In the genomic region with DNA sequence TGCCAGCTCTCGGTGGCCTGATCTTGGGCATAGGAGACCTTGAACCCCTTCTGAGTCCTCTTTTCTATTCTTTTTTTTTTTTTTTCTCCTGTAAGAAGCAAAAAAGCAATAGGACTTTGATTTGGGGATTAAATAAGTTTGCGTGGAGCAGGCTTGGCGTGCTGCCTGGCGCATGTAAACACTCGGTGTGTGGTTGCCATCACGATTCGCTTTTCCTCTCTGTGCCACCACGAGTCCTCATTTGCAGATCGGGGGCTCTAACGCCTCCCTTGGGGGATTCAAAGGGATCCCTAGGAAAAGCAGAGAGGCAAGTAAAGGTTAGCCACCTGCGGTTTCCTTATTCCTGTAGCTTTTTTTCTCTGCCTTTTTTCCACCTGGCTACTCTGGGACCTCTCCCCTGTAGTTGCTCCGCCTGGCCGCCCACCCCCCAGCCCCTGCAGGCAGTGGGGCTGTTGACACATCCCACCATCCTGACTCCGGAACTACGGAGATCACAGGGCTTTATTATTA, we compare ENCODE assay signal across 8 cellular contexts. TPM values are rescaled to one million over a fixed set of nuclear protein-coding genes. Genes with fewer than 3 reads are reported as not detected.
A peak's percentile ranks its signal among the peaks of the same experiment; 100 is the strongest.
DNase-seq lines count a peak whose midpoint lies in the region; ATAC-seq and TF ChIP-seq lines count a peak whose summit lies in the region.

No MANE protein-coding gene starts in this region.

- no peak for ATAC-seq in aorta (ENCODE audit: low FRiP score)
- ATAC-seq in GM18511 (IDR thresholded peaks at IDR 0.05; ENCODE audit: unreplicated experiment): no peak

- H3K27me3 ChIP-seq in A673 (replicated peaks; ENCODE audit: insufficient read depth, low read depth, low read length, poor library complexity): no peaks in the 10 kb centered on the region
- H3K27me3 ChIP-seq in esophagus (ENCODE audit: control insufficient read depth in 1 of 2, insufficient read depth in 2 of 2, low read length in 2 of 2): no peaks in the 10 kb centered on the region
- no peaks in the 10 kb centered on the region for H3K27me3 ChIP-seq in aorta (ENCODE audit: control insufficient read depth in 1 of 2, insufficient read depth in 2 of 2, low read length in 1 of 2)

- H3K36me3 ChIP-seq in A673 (ENCODE audit: insufficient read depth, low read length, poor library complexity, severe bottlenecking) (peaks cover 64% of the 10 kb centered on the region), esophagus (ENCODE audit: control insufficient read depth in 2 of 2, insufficient read depth in 2 of 2, low read length in 1 of 2) (peaks cover 9 to 24% of the 10 kb centered on the region in 2 donors), aorta (ENCODE audit: control insufficient read depth in 1 of 2, insufficient read depth in 2 of 2, low read length in 1 of 2) (no peaks in the 10 kb centered on the region)

- DNase-seq in A673 (ENCODE audit: low spot score) (peak; percentile 44), H4 (ENCODE audit: low spot score) (peak; percentile 32), myocyte (ENCODE audit: low read depth) (peak; percentile 36), aorta (peak; percentile 66 to 80), pons (ENCODE audit: low spot score) (no peak)
- peak; percentile 18 for DNase-seq in activated CD4-positive, alpha-beta T cell treated with anti-CD3 and anti-CD28 coated beads, Interleukin-2, amount 50 U/mL, for 1 hour

- H3K4me3 ChIP-seq in A673 (ENCODE audit: low read depth, low read length, poor library complexity, severe bottlenecking) (peak overlapping the region; percentile 100), esophagus (ENCODE audit: low read depth in 1 of 2, low read length in 2 of 2) (peak overlapping the region; percentile 80 to 92), aorta (ENCODE audit: low read length in 2 of 2) (peak overlapping the region; percentile 95)

- H3K9me3 ChIP-seq in A673 (ENCODE audit: low read depth, low read length, poor library complexity, severe bottlenecking) (no peaks in the 10 kb centered on the region), esophagus (ENCODE audit: control insufficient read depth in 2 of 2, insufficient read depth in 1 of 2, low read depth in 1 of 2, low read length in 1 of 2) (no peaks in the 10 kb centered on the region), aorta (ENCODE audit: control insufficient read depth, low read length) (no peaks in the 10 kb centered on the region)

- CTCF ChIA-PET in A673 (lab: Charles Lee): interaction anchor here (0.7 kb wide), 1 partner anchor 29 kb away, joined by 6 read pairs; no protein-coding TSS in a partner anchor

- BruUV-seq in A673 (replicated peaks; lab: Mats Ljungman, UMichigan): no TSS peak

- WGBS in esophagus, 2 donors: 2% methylated on average over 15 of the region's 15 CpGs
- WGBS in aorta, 2 donors: 1 to 2% methylated on average over 15 of the region's 15 CpGs

- H3K27ac ChIP-seq in A673 (ENCODE audit: low read depth, low read length, poor library complexity, severe bottlenecking) (peak overlapping the region; percentile 96), esophagus (ENCODE audit: low read depth in 2 of 2, low read length in 1 of 2) (peak overlapping the region; percentile 94 to 95), aorta (ENCODE audit: low read depth in 1 of 2, low read length in 2 of 2) (peak overlapping the region in 1 of 2 donors; percentile 69)

- intact Hi-C loops in A673 (cut with micrococcal nuclease; ENCODE audit: unreplicated experiment): no loop called here
- intact Hi-C loops in aorta (cut with DNase I): loop anchor here (5.0 to 10.0 kb wide), 3 partner anchors 58 to 171 kb away; partner anchors contain the start of genes CATSPERD (in 1 of the 2), DUS3L (in 1 of the 2), HSD11B1L (in 1 of the 2) and LONP1 (in 1 of the 2)

- H3K4me1 ChIP-seq in A673 (ENCODE audit: insufficient read depth, low read length, poor library complexity, severe bottlenecking) (peaks cover 36% of the 10 kb centered on the region), esophagus (ENCODE audit: control insufficient read depth in 2 of 2, insufficient read depth in 2 of 2, low read length in 1 of 2) (peaks cover 5 to 14% of the 10 kb centered on the region in 2 donors), aorta (ENCODE audit: control insufficient read depth in 1 of 2, insufficient read depth in 2 of 2, low read length in 2 of 2) (peaks cover 0 to 11% of the 10 kb centered on the region in 2 donors)

- POLR2A ChIA-PET in A673 (lab: Charles Lee; ENCODE audit: low non-redundant PET): interaction anchor here (0.7 kb wide), 1 partner anchor 59 kb away, joined by 7 read pairs; no protein-coding TSS in a partner anchor

- TF ChIP-seq CTCF in A673 (conservative IDR thresholded peaks at IDR 0.05; ENCODE audit: low read depth, low read length): no peak

RNA-seq across cellular contexts. Expression of gene SAFB, which starts 1.3 kb away (rescaled TPM):
- total RNA-seq in A673 (2021): 158 and 171 TPM in 2 replicates
- 18.4 and 19.5 TPM in 2 replicates for total RNA-seq in H4 (2014; rRNA removed; shearing (Covaris generic))
- 10 to 100 TPM; 44.2 to 48.5 TPM for polyA plus RNA-seq in esophagus
- 41.7 and 42.1 TPM in 2 replicates for total RNA-seq in myocyte
- 49.8 TPM for polyA plus RNA-seq in myocyte (2012)
- 100 to 1,000 TPM in 1 of 2 donors, 10 to 100 TPM in 1; 79.3 to 100 TPM for total RNA-seq in aorta
- polyA plus RNA-seq in aorta: 10 to 100 TPM; 32.7 to 72.4 TPM

RNA-seq across cellular contexts. Expression of gene SAFB2, which starts 1.6 kb away (rescaled TPM):
- 124 and 153 TPM in 2 replicates for total RNA-seq in A673 (2021)
- 10.8 and 19.1 TPM in 2 replicates for total RNA-seq in H4 (2014; rRNA removed; shearing (Covaris generic))
- polyA plus RNA-seq in esophagus: 10 to 100 TPM; 27.5 to 43.7 TPM
- 30.8 and 35.1 TPM in 2 replicates for total RNA-seq in myocyte
- 44.0 TPM for polyA plus RNA-seq in myocyte (2012)
- 100 to 1,000 TPM in 1 of 2 donors, 10 to 100 TPM in 1; 67.1 to 113 TPM for total RNA-seq in aorta
- 10 to 100 TPM; 26.7 to 82.2 TPM for polyA plus RNA-seq in aorta

RNA-seq across cellular contexts. Expression of gene MICOS13, which starts 56.1 kb away (rescaled TPM):
- total RNA-seq in A673 (2021): 36.3 and 43.6 TPM in 2 replicates
- total RNA-seq in H4 (2014; rRNA removed; shearing (Covaris generic)): 38.1 and 52.7 TPM in 2 replicates
- polyA plus RNA-seq in esophagus: 100 to 1,000 TPM in 1 of 2 donors, 10 to 100 TPM in 1; 86.8 to 104 TPM
- total RNA-seq in myocyte: 90.2 and 123 TPM in 2 replicates
- polyA plus RNA-seq in myocyte (2012): 137 TPM
- 10 to 100 TPM; 35.4 to 39.0 TPM for total RNA-seq in aorta
- polyA plus RNA-seq in aorta: 100 to 1,000 TPM; 100 to 103 TPM

RNA-seq across cellular contexts. Expression of gene TINCR, which starts 56.5 kb away (rescaled TPM):
- total RNA-seq in A673 (2021): 0.34 and 0.90 TPM in 2 replicates
- total RNA-seq in H4 (2014; rRNA removed; shearing (Covaris generic)): 2.3 and 4.3 TPM in 2 replicates
- 10 to 100 TPM; 43.1 to 59.7 TPM for polyA plus RNA-seq in esophagus
- 0.05 TPM in 1 of 2 replicates, not detected in the other for total RNA-seq in myocyte
- polyA plus RNA-seq in myocyte (2012): 0.20 TPM
- total RNA-seq in aorta: 1 to 10 TPM in 1 of 2 donors, under 1 TPM in 1; 0.96 to 1.1 TPM
- polyA plus RNA-seq in aorta: 1 to 10 TPM in 1 of 2 donors, under 1 TPM in 1; 0.50 to 1.1 TPM

RNA-seq across cellular contexts. Expression of gene HSD11B1L, which starts 56.6 kb away (rescaled TPM):
- total RNA-seq in A673 (2021) (5.7 and 8.2 TPM in 2 replicates), myocyte (39.9 and 48.1 TPM in 2 replicates), aorta (1 to 10 TPM; 3.9 to 5.7 TPM)
- total RNA-seq in H4 (2014; rRNA removed; shearing (Covaris generic)): 2.4 and 4.9 TPM in 2 replicates
- polyA plus RNA-seq in esophagus (1 to 10 TPM; 3.8 to 4.1 TPM), aorta (10 to 100 TPM in 1 of 2 donors, 1 to 10 TPM in 1; 8.5 to 12.0 TPM)
- 28.3 TPM for polyA plus RNA-seq in myocyte (2012)
